In the genomic region with DNA sequence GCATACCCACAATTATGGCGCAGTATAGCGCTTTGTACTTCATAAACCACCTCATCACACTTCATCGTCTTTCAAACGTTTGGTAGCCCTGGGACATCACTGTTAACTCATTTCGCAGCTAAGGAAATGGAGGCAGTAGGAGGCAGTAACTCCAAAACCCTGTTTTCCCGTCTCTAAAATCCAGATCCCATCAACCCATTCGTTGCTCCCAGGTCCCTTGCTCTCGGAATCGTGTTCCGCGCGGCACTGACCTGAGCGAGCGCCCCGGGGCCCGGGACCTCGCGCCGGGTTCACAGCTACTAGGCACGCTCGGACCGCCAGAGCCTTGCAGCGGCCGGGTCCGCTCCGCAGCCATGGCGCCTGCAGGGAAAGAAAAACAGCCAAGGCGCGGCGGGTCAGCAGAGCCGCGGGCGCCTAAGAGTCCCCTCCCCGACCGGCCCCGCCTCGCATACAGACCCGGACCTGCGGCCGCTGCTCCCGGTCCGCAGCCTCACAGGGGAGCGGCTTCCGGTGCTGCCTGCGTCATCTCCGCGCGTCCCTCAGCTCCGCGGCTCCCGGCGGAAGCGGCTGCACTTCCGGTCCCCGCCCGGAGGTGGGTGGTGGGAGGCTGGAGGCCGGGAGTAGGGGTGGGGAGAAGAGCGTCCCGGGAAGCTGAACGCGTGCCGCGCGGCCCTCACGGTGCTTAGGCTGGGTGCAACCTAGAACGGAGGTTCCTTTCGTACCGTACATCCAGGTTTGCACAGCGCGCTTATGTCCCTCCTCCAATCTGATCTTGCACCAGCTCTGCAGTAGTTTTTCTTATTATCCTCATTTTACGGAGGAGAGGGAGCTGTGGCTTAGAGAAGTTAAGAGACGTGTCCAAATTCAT, we compare ENCODE assay signal across 8 cellular contexts. TPM values are rescaled to one million over a fixed set of nuclear protein-coding genes. Genes with fewer than 3 reads are reported as not detected.
DNase-seq lines count a peak whose midpoint lies in the region; TF ChIP-seq lines count a peak whose summit lies in the region.

A gene with protein sequence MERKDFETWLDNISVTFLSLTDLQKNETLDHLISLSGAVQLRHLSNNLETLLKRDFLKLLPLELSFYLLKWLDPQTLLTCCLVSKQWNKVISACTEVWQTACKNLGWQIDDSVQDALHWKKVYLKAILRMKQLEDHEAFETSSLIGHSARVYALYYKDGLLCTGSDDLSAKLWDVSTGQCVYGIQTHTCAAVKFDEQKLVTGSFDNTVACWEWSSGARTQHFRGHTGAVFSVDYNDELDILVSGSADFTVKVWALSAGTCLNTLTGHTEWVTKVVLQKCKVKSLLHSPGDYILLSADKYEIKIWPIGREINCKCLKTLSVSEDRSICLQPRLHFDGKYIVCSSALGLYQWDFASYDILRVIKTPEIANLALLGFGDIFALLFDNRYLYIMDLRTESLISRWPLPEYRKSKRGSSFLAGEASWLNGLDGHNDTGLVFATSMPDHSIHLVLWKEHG (minus strand): TSS at position 519 of the 868 bp plus-strand sequence. CDS start 5,158 bp downstream, outside the sequence.

- H3K79me2 ChIP-seq in mesendoderm (ENCODE audit: control insufficient read depth, insufficient read depth, low read length) = peaks cover 23% of the 10 kb centered on the region

- peak within 1 kb of the TSS; percentile 71 for H2AK5ac ChIP-seq in mesendoderm (ENCODE audit: low read length)

- no peak within 1 kb of the TSS for H2BK15ac ChIP-seq in mesendoderm (replicated peaks; ENCODE audit: low read depth)

- peak within 1 kb of the TSS; percentile 29 for H3K18ac ChIP-seq in mesendoderm (ENCODE audit: low read length)

- H3K9me3 ChIP-seq in NT2/D1 (ENCODE audit: insufficient read depth, low read length) = no peaks in the 10 kb centered on the region
- H3K9me3 ChIP-seq in endocrine pancreas (ENCODE audit: control insufficient read depth, low read length) = no peaks in the 10 kb centered on the region

- peak within 1 kb of the TSS; percentile 68 for H3K23ac ChIP-seq in mesendoderm (ENCODE audit: low read length)

- H4K5ac ChIP-seq in mesendoderm (ENCODE audit: low read length) = peak within 1 kb of the TSS; percentile 77

- no peak within 1 kb of the TSS for H3K4ac ChIP-seq in mesendoderm (ENCODE audit: low read depth, low read length)

- H3K79me1 ChIP-seq in mesendoderm (ENCODE audit: low read length) = peaks cover 18% of the 10 kb centered on the region

- H3K9ac ChIP-seq in NT2/D1 (ENCODE audit: insufficient read length, low read depth) (peak within 1 kb of the TSS; percentile 98), endocrine pancreas (ENCODE audit: control insufficient read depth, insufficient read depth, low read length) (peak within 1 kb of the TSS; percentile 100), mesendoderm (ENCODE audit: low read length) (peak within 1 kb of the TSS; percentile 96)

- no CpG with 5 or more reads among the region's 72 CpGs for WGBS in mesendoderm (ENCODE audit: extremely low coverage, insufficient coverage, low lambda C conversion rate)

- H3K4me3 ChIP-seq in NT2/D1 (ENCODE audit: insufficient read length, low read depth) = peak within 1 kb of the TSS; percentile 98
- peak within 1 kb of the TSS; percentile 100 for H3K4me3 ChIP-seq in endocrine pancreas (ENCODE audit: control insufficient read depth, insufficient read depth, low read length)
- H3K4me3 ChIP-seq in mesendoderm (ENCODE audit: low read length) = peak within 1 kb of the TSS; percentile 94

- no peaks in the 10 kb centered on the region for H3K27me3 ChIP-seq in NT2/D1 (ENCODE audit: insufficient read depth, insufficient read length)
- H3K27me3 ChIP-seq in endocrine pancreas (ENCODE audit: control insufficient read depth, insufficient read depth, low read length) = no peaks in the 10 kb centered on the region
- no peaks in the 10 kb centered on the region for H3K27me3 ChIP-seq in mesendoderm (ENCODE audit: insufficient read depth, low read length, poor library complexity)

- peak within 1 kb of the TSS; percentile 95 for H3K4me2 ChIP-seq in mesendoderm (ENCODE audit: low read length)

- peak within 1 kb of the TSS; percentile 99 for H3K56ac ChIP-seq in mesendoderm (ENCODE audit: low read length)

- DNase-seq in COLO668 (lab: John Stamatoyannopoulos, UW; ENCODE audit: unreplicated experiment) (peak; percentile 96), GM20000 (ENCODE audit: low spot score) (peak; percentile 93), HT-29 (ENCODE audit: low spot score) (peak; percentile 87), NT2/D1 (ENCODE audit: low read depth, low spot score) (peak; percentile 94), mesendoderm (peak; percentile 96)
- peak; percentile 36 for DNase-seq in activated CD8-positive, alpha-beta memory T cell treated with anti-CD3 and anti-CD28 coated beads, Interleukin-2, amount 50 U/mL, for 1 hour (ENCODE audit: extremely low read depth)
- peak; percentile 80 for DNase-seq in stimulated activated CD8-positive, alpha-beta memory T cell treated with anti-CD3 and anti-CD28 coated beads, Interleukin-12 subunit alpha, Interleukin-12 subunit beta, amount 100 ng/mL, for 4 hours (ENCODE audit: low read depth)

- no peak for TF ChIP-seq CTCF in GM20000 (IDR thresholded peaks at IDR 0.05; ENCODE audit: extremely low read depth, missing control alignments)

- peaks cover 5% of the 10 kb centered on the region for H3K4me1 ChIP-seq in NT2/D1 (ENCODE audit: insufficient read depth, insufficient read length)
- peaks cover 18% of the 10 kb centered on the region for H3K4me1 ChIP-seq in endocrine pancreas (ENCODE audit: control insufficient read depth, insufficient read depth, low read length)
- peaks cover 3% of the 10 kb centered on the region for H3K4me1 ChIP-seq in mesendoderm (ENCODE audit: control insufficient read depth, low read depth, low read length)

- peak within 1 kb of the TSS; percentile 79 for H3K27ac ChIP-seq in mesendoderm (ENCODE audit: low read depth, low read length)

- H4K8ac ChIP-seq in mesendoderm (ENCODE audit: low read depth, low read length) = peak within 1 kb of the TSS; percentile 82

- H3K36me3 ChIP-seq in NT2/D1 (ENCODE audit: insufficient read depth, insufficient read length, low read length) (peaks cover 36% of the 10 kb centered on the region), endocrine pancreas (ENCODE audit: control insufficient read depth, insufficient read depth, low read length) (no peaks in the 10 kb centered on the region), mesendoderm (ENCODE audit: control insufficient read depth, insufficient read depth, low read length) (no peaks in the 10 kb centered on the region)

- peak within 1 kb of the TSS; percentile 77 for H2BK5ac ChIP-seq in mesendoderm (ENCODE audit: low read length)

- no peak within 1 kb of the TSS for H2BK120ac ChIP-seq in mesendoderm (ENCODE audit: low read depth, low read length)

RNA-seq across cellular contexts. Expression of the gene that starts here (rescaled TPM):
- 26.7 and 36.2 TPM in 2 replicates for total RNA-seq in HT-29 (2014; rRNA removed; shearing (Covaris generic))
- polyA plus RNA-seq in mesendoderm (2013, experiment 1 of 2) = 30.4 TPM
- 26.8 TPM for polyA plus RNA-seq in mesendoderm (2013, experiment 2 of 2)

Comparison
In these comparisons a context has a peak if more than half of its experiments do, and no peak if none do; other contexts are left out.
1. Peak in every context shown above with its lines: DNase-seq, H3K4me3 ChIP-seq and H3K27ac ChIP-seq.
2. DNase-seq: peak in every context shown above with its lines; median percentile 96 in COLO668; 96 in mesendoderm; 94 in NT2/D1; 93 in GM20000; 87 in HT-29; 80 in stimulated activated CD8-positive, alpha-beta memory T cell treated with anti-CD3 and anti-CD28 coated beads, Interleukin-12 subunit alpha, Interleukin-12 subunit beta, amount 100 ng/mL, for 4 hours; 36 in activated CD8-positive, alpha-beta memory T cell treated with anti-CD3 and anti-CD28 coated beads, Interleukin-2, amount 50 U/mL, for 1 hour.